22 cellular contexts compared by ENCODE assay signal in genomic region chr16:70258946-70259345, GRCh38.
"Had no signal": no experiment of that assay in that cellular context is flagged by ENCODE, and none has a peak within 500 bp of the region (broad histone marks: within the 10 kb centered on the region; RNA-seq: fewer than 3 reads in every experiment).

No MANE protein-coding gene starts in this region.

- H3K4me1 ChIP-seq: colonic mucosa, sigmoid colon, transverse colon had no signal

- H3K27me3 ChIP-seq: colonic mucosa, heart right ventricle, neutrophil, sigmoid colon, transverse colon had no signal

- H3K27ac ChIP-seq: colonic mucosa, heart right ventricle, neutrophil, sigmoid colon, skin epidermis, thoracic aorta, transverse colon had no signal

- ATAC-seq: heart right ventricle; naive thymus-derived CD4-positive, alpha-beta T cell; stimulated activated naive B cell treated with anti-CD40 and anti-IgM and Interleukin-4, amounts not matched to agents 10 μg/mL and 1 μg/mL and 100 μg/mL, for 72 hours; stimulated activated naive CD8-positive, alpha-beta T cell treated with anti-CD3 and anti-CD28 coated beads, Interleukin-15, amount 100 ng/mL, for 72 hours had no signal

- H3K9me3 ChIP-seq: colonic mucosa, heart right ventricle, neutrophil, sigmoid colon, thoracic aorta, transverse colon had no signal

- FAIRE-seq: islet of Langerhans, urothelium cell line had no signal

- DNase-seq: colonic mucosa; dermis blood vessel endothelial cell; endodermal cell; foreskin melanocyte; heart right ventricle; hypothalamus; kidney glomerular epithelial cell; mesendoderm; naive thymus-derived CD4-positive, alpha-beta T cell; nephron progenitor cell; sigmoid colon; stimulated activated CD4-positive, alpha-beta T cell treated with anti-CD3 and anti-CD28 coated beads, Interleukin-2, amount 100 ng/mL, for 24 hours; stimulated activated CD4-positive, alpha-beta T cell treated with anti-CD3 and anti-CD28 coated beads, Interleukin-4, amount 100 ng/mL, for 4 hours; stimulated activated naive B cell treated with anti-CD40 and anti-IgM and Interleukin-4, amounts not matched to agents 10 μg/mL and 1 μg/mL and 100 μg/mL, for 72 hours; stimulated activated naive CD8-positive, alpha-beta T cell treated with anti-CD3 and anti-CD28 coated beads, Interleukin-15, amount 100 ng/mL, for 72 hours; substantia nigra; transverse colon had no signal

- H3K4me3 ChIP-seq: colonic mucosa, heart right ventricle, sigmoid colon, skin epidermis, thoracic aorta, transverse colon had no signal
